In genomic region chr7:132337450-132338080, GRCh38 we compare ENCODE assay signal across 19 cellular contexts.
DNase-seq lines count a peak whose midpoint lies in the region; ATAC-seq, FAIRE-seq and TF ChIP-seq lines count a peak whose summit lies in the region.
"Had no signal": no experiment of that assay in that cellular context is flagged by ENCODE, and none has a peak within 500 bp of the region (broad histone marks: within the 10 kb centered on the region; RNA-seq: fewer than 3 reads in every experiment).

No MANE protein-coding gene starts in this region.

- WGBS in small intestine, 3 donors = 55 to 70% (median 58%) methylated on average over 4 of the region's 4 CpGs

- peaks cover 0 to 10% of the 10 kb centered on the region in 2 donors for H3K4me1 ChIP-seq in ascending aorta
- peaks cover 5% of the 10 kb centered on the region in 2 donors for H3K4me1 ChIP-seq in small intestine (ENCODE audit: control insufficient read depth in 2 of 2, insufficient read depth in 1 of 2, low read depth in 1 of 2, low read length in 1 of 2)
- H3K4me1 ChIP-seq: A549, BE2C had no signal

- intact Hi-C loops in ascending aorta (cut with DNase I) = loop anchor here (2.0 kb wide), 1 partner anchor 19 kb away; no protein-coding TSS in a partner anchor
- intact Hi-C loops in left colon (cut with DNase I, micrococcal nuclease) = no loop called here

- ATAC-seq in left colon (peak; percentile 59), HG02840 (IDR thresholded peaks at IDR 0.05; ENCODE audit: low FRiP score, unreplicated experiment) (no peak), GM18861 (IDR thresholded peaks at IDR 0.05; ENCODE audit: unreplicated experiment) (no peak)
- ATAC-seq: A549 had no signal

- FAIRE-seq in small intestine (lab: Jason Lieb, UNC) = no peak
- FAIRE-seq: A549, G401.6, GM12891 had no signal

- H3K9me3 ChIP-seq in ascending aorta (no peaks in the 10 kb centered on the region), small intestine (ENCODE audit: control insufficient read depth, low read depth) (no peaks in the 10 kb centered on the region)
- H3K9me3 ChIP-seq: A549, BE2C had no signal

- peak overlapping the region; percentile 20 to 30 for H3K27ac ChIP-seq in ascending aorta
- H3K27ac ChIP-seq in small intestine (ENCODE audit: low read depth in 1 of 2, low read length in 1 of 2) = peak overlapping the region in 1 of 2 donors; percentile 35
- H3K27ac ChIP-seq: A549, C4-2B, HL-60 had no signal

- H3K4me3 ChIP-seq in ascending aorta (no peak overlapping the region), small intestine (ENCODE audit: low read depth in 1 of 2, low read length in 2 of 2) (no peak overlapping the region)
- H3K4me3 ChIP-seq: A549 had no signal

- peak; percentile 29 for DNase-seq in M059J (ENCODE audit: low read depth)
- DNase-seq in ascending aorta (ENCODE audit: low spot score in 2 of 2) = no peak
- no peak for DNase-seq in left colon
- peak; percentile 65 for DNase-seq in small intestine
- no peak for DNase-seq in T-helper 1 cell
- DNase-seq in NCI-H2227 (lab: John Stamatoyannopoulos, UW; ENCODE audit: unreplicated experiment) = no peak
- DNase-seq: BE2C; CD4-positive, alpha-beta memory T cell; DMS79; EL; GOT3; H9 had no signal

- H3K36me3 ChIP-seq in ascending aorta (no peaks in the 10 kb centered on the region), small intestine (ENCODE audit: control insufficient read depth in 2 of 2, insufficient read depth in 2 of 2, low read length in 2 of 2) (no peaks in the 10 kb centered on the region)
- H3K36me3 ChIP-seq: BE2C had no signal

- H3K27me3 ChIP-seq in ascending aorta = no peaks in the 10 kb centered on the region
- H3K27me3 ChIP-seq in small intestine (ENCODE audit: control insufficient read depth in 2 of 2, insufficient read depth in 2 of 2, low read length in 2 of 2) = no peaks in the 10 kb centered on the region
- H3K27me3 ChIP-seq: BE2C had no signal

- TF ChIP-seq CTCF in ascending aorta (IDR thresholded peaks at IDR 0.05) = no peak

Comparison
In these comparisons a context has a peak if more than half of its experiments do, and no peak if none do; other contexts are left out.
1. DNase-seq: peak in M059J (single experiment) and small intestine (single experiment); none in ascending aorta (0 of 2), left colon (0 of 2), T-helper 1 cell (0 of 5) and NCI-H2227 (single experiment).